Comparison of ENCODE assay signal across 1 cellular context in the genomic region with DNA sequence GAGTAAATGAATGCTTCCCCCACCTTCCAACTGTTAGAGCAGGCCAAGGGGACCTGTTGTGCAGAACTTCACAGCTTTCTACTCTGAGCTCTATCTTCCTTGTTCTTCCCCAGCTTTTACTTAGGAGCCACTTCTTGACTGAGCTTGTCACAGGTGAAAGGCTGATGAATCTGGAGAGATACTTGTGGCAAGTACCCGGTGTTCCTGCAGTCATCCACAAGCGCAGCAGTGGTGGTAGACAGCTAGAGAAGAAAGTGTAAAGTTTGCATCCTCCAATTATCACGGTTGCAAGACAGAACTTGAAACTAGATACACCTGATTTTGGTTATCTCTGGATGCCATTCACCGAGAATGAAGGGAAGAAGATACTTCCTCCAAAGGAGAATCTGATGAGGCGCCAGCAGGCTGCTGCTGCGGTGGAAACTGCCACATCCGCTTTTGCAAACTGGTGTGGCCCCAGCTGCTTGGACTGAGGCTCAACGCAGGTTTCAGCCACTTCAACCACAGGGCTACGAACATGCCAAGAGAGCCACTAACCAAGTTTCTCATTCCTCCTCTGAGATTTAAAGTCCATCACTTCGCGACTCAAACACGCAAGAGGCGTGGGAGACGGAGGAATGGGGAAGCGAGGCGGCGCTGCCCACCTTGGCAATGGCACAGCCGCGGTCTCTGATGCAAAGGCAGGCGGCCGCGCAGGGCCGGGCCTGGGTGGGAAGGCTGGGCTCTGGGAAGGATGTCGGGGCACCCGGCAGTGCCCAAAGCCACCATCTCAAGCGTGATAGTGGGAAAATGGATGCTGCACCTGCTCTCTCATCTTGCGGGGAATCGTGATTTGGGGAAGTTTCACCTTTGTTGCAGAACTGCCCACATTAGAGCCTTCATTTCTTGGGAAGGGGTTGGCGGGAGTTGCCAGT.
TF ChIP-seq lines count a peak whose summit lies in the region.

No MANE protein-coding gene starts in this region.

TF ChIP-seq in GM12878, 131 proteins besides CTCF, POLR2A, EP300 and RAD21 (continued from another document and continues in another):
- TF ChIP-seq, protein P1, sequence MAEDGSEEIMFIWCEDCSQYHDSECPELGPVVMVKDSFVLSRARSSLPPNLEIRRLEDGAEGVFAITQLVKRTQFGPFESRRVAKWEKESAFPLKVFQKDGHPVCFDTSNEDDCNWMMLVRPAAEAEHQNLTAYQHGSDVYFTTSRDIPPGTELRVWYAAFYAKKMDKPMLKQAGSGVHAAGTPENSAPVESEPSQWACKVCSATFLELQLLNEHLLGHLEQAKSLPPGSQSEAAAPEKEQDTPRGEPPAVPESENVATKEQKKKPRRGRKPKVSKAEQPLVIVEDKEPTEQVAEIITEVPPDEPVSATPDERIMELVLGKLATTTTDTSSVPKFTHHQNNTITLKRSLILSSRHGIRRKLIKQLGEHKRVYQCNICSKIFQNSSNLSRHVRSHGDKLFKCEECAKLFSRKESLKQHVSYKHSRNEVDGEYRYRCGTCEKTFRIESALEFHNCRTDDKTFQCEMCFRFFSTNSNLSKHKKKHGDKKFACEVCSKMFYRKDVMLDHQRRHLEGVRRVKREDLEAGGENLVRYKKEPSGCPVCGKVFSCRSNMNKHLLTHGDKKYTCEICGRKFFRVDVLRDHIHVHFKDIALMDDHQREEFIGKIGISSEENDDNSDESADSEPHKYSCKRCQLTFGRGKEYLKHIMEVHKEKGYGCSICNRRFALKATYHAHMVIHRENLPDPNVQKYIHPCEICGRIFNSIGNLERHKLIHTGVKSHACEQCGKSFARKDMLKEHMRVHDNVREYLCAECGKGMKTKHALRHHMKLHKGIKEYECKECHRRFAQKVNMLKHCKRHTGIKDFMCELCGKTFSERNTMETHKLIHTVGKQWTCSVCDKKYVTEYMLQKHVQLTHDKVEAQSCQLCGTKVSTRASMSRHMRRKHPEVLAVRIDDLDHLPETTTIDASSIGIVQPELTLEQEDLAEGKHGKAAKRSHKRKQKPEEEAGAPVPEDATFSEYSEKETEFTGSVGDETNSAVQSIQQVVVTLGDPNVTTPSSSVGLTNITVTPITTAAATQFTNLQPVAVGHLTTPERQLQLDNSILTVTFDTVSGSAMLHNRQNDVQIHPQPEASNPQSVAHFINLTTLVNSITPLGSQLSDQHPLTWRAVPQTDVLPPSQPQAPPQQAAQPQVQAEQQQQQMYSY (CRISPR knock-in tag; IDR thresholded peaks at IDR 0.05): no peak
- no peak for TF ChIP-seq RBBP5 (conservative IDR thresholded peaks at IDR 0.05)
- peak; percentile 56; the same call in 1 of the 2 replicates for TF ChIP-seq MAX (IDR thresholded peaks at IDR 0.05; ENCODE audit: low read depth, low read length)
- no peak for TF ChIP-seq MYC (IDR thresholded peaks at IDR 0.05; ENCODE audit: insufficient read depth, insufficient read length, insufficient replicate concordance, low read length, severe bottlenecking)
- no peak for TF ChIP-seq NFYA (IDR thresholded peaks at IDR 0.05; ENCODE audit: borderline replicate concordance, low read depth, low read length)
- TF ChIP-seq, protein P2, sequence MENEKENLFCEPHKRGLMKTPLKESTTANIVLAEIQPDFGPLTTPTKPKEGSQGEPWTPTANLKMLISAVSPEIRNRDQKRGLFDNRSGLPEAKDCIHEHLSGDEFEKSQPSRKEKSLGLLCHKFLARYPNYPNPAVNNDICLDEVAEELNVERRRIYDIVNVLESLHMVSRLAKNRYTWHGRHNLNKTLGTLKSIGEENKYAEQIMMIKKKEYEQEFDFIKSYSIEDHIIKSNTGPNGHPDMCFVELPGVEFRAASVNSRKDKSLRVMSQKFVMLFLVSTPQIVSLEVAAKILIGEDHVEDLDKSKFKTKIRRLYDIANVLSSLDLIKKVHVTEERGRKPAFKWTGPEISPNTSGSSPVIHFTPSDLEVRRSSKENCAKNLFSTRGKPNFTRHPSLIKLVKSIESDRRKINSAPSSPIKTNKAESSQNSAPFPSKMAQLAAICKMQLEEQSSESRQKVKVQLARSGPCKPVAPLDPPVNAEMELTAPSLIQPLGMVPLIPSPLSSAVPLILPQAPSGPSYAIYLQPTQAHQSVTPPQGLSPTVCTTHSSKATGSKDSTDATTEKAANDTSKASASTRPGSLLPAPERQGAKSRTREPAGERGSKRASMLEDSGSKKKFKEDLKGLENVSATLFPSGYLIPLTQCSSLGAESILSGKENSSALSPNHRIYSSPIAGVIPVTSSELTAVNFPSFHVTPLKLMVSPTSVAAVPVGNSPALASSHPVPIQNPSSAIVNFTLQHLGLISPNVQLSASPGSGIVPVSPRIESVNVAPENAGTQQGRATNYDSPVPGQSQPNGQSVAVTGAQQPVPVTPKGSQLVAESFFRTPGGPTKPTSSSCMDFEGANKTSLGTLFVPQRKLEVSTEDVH (IDR thresholded peaks at IDR 0.05; ENCODE audit: low read depth, partially characterized antibody): no peak
- peak; percentile 64; the same call in 1 of the 2 replicates for TF ChIP-seq CHD2 (IDR thresholded peaks at IDR 0.05; ENCODE audit: borderline replicate concordance, low read depth, low read length)
- no peak for TF ChIP-seq LARP7 (IDR thresholded peaks at IDR 0.05)
- TF ChIP-seq BHLHE40 (IDR thresholded peaks at IDR 0.05; ENCODE audit: borderline replicate concordance in 1 of 2, low read depth in 2 of 2, low read length in 1 of 2): peak; percentile 75
- TF ChIP-seq HCFC1 (IDR thresholded peaks at IDR 0.05; ENCODE audit: low read length): no peak
- no peak for TF ChIP-seq NFXL1 (IDR thresholded peaks at IDR 0.05; ENCODE audit: borderline replicate concordance)
- no peak for TF ChIP-seq CREB1 (IDR thresholded peaks at IDR 0.05; ENCODE audit: low read depth)
- TF ChIP-seq, protein P3, sequence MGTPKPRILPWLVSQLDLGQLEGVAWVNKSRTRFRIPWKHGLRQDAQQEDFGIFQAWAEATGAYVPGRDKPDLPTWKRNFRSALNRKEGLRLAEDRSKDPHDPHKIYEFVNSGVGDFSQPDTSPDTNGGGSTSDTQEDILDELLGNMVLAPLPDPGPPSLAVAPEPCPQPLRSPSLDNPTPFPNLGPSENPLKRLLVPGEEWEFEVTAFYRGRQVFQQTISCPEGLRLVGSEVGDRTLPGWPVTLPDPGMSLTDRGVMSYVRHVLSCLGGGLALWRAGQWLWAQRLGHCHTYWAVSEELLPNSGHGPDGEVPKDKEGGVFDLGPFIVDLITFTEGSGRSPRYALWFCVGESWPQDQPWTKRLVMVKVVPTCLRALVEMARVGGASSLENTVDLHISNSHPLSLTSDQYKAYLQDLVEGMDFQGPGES (IDR thresholded peaks at IDR 0.05): no peak
- TF ChIP-seq IKZF2 (IDR thresholded peaks at IDR 0.05): peak; percentile 87 to 88
- no peak for TF ChIP-seq BCLAF1 (IDR thresholded peaks at IDR 0.05)
- TF ChIP-seq SIN3A (IDR thresholded peaks at IDR 0.05; ENCODE audit: low read depth, low read length): no peak
- TF ChIP-seq RFX5 (IDR thresholded peaks at IDR 0.05; ENCODE audit: low read depth, low read length): no peak
- TF ChIP-seq POLR2AphosphoS2 (IDR thresholded peaks at IDR 0.05; ENCODE audit: low read depth, low read length): no peak
- TF ChIP-seq, protein P4, sequence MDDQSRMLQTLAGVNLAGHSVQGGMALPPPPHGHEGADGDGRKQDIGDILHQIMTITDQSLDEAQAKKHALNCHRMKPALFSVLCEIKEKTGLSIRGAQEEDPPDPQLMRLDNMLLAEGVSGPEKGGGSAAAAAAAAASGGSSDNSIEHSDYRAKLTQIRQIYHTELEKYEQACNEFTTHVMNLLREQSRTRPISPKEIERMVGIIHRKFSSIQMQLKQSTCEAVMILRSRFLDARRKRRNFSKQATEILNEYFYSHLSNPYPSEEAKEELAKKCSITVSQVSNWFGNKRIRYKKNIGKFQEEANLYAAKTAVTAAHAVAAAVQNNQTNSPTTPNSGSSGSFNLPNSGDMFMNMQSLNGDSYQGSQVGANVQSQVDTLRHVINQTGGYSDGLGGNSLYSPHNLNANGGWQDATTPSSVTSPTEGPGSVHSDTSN (IDR thresholded peaks at IDR 0.05; ENCODE audit: insufficient replicate concordance, low read depth, low read length): no peak
- TF ChIP-seq ESRRA (IDR thresholded peaks at IDR 0.05; ENCODE audit: low read length): no peak
- no peak for TF ChIP-seq SREBF2 (IDR thresholded peaks at IDR 0.05; ENCODE audit: low read length)
- no peak for TF ChIP-seq ZNF274 (IDR thresholded peaks at IDR 0.05; ENCODE audit: insufficient read depth, insufficient read length)
- no peak for TF ChIP-seq REST (IDR thresholded peaks at IDR 0.05; ENCODE audit: low read depth, low read length)
- TF ChIP-seq MYB (IDR thresholded peaks at IDR 0.05; ENCODE audit: borderline replicate concordance, low read depth, low read length): no peak
- TF ChIP-seq E2F4 (IDR thresholded peaks at IDR 0.05; ENCODE audit: low read depth, low read length): no peak
- TF ChIP-seq POU2F2 (IDR thresholded peaks at IDR 0.05; ENCODE audit: borderline replicate concordance, low read depth, low read length): peak; percentile 60; the same call in 1 of the 3 replicates
- TF ChIP-seq, protein P5, sequence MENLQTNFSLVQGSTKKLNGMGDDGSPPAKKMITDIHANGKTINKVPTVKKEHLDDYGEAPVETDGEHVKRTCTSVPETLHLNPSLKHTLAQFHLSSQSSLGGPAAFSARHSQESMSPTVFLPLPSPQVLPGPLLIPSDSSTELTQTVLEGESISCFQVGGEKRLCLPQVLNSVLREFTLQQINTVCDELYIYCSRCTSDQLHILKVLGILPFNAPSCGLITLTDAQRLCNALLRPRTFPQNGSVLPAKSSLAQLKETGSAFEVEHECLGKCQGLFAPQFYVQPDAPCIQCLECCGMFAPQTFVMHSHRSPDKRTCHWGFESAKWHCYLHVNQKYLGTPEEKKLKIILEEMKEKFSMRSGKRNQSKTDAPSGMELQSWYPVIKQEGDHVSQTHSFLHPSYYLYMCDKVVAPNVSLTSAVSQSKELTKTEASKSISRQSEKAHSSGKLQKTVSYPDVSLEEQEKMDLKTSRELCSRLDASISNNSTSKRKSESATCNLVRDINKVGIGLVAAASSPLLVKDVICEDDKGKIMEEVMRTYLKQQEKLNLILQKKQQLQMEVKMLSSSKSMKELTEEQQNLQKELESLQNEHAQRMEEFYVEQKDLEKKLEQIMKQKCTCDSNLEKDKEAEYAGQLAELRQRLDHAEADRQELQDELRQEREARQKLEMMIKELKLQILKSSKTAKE (IDR thresholded peaks at IDR 0.05; ENCODE audit: low read depth, poor library complexity, severe bottlenecking): peak; percentile 81
- TF ChIP-seq, protein P6, sequence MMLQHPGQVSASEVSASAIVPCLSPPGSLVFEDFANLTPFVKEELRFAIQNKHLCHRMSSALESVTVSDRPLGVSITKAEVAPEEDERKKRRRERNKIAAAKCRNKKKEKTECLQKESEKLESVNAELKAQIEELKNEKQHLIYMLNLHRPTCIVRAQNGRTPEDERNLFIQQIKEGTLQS (IDR thresholded peaks at IDR 0.05; ENCODE audit: borderline replicate concordance, extremely low read depth, low read depth, low read length): no peak
- peak; percentile 95 for TF ChIP-seq TCF12 (IDR thresholded peaks at IDR 0.05; ENCODE audit: low read depth, low read length)
